In genomic region chr4:32929738-32930688, GRCh38 we compare ENCODE assay signal across 1 cellular context.
TF ChIP-seq lines count a peak whose summit lies in the region.

No MANE protein-coding gene starts in this region.

TF ChIP-seq in WTC11, 78 proteins besides CTCF, POLR2A, EP300 and RAD21 (continued from another document):
- TF ChIP-seq, protein P1, sequence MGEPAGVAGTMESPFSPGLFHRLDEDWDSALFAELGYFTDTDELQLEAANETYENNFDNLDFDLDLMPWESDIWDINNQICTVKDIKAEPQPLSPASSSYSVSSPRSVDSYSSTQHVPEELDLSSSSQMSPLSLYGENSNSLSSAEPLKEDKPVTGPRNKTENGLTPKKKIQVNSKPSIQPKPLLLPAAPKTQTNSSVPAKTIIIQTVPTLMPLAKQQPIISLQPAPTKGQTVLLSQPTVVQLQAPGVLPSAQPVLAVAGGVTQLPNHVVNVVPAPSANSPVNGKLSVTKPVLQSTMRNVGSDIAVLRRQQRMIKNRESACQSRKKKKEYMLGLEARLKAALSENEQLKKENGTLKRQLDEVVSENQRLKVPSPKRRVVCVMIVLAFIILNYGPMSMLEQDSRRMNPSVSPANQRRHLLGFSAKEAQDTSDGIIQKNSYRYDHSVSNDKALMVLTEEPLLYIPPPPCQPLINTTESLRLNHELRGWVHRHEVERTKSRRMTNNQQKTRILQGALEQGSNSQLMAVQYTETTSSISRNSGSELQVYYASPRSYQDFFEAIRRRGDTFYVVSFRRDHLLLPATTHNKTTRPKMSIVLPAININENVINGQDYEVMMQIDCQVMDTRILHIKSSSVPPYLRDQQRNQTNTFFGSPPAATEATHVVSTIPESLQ (CRISPR knock-in tag; IDR thresholded peaks at IDR 0.05): no peak
- TF ChIP-seq, protein P2, sequence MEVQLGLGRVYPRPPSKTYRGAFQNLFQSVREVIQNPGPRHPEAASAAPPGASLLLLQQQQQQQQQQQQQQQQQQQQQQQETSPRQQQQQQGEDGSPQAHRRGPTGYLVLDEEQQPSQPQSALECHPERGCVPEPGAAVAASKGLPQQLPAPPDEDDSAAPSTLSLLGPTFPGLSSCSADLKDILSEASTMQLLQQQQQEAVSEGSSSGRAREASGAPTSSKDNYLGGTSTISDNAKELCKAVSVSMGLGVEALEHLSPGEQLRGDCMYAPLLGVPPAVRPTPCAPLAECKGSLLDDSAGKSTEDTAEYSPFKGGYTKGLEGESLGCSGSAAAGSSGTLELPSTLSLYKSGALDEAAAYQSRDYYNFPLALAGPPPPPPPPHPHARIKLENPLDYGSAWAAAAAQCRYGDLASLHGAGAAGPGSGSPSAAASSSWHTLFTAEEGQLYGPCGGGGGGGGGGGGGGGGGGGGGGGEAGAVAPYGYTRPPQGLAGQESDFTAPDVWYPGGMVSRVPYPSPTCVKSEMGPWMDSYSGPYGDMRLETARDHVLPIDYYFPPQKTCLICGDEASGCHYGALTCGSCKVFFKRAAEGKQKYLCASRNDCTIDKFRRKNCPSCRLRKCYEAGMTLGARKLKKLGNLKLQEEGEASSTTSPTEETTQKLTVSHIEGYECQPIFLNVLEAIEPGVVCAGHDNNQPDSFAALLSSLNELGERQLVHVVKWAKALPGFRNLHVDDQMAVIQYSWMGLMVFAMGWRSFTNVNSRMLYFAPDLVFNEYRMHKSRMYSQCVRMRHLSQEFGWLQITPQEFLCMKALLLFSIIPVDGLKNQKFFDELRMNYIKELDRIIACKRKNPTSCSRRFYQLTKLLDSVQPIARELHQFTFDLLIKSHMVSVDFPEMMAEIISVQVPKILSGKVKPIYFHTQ (CRISPR knock-in tag; IDR thresholded peaks at IDR 0.05): no peak
- TF ChIP-seq ZNF317 (CRISPR knock-in tag; IDR thresholded peaks at IDR 0.05; ENCODE audit: borderline replicate concordance, low read depth) (no peak), TCF7 (CRISPR knock-in tag; IDR thresholded peaks at IDR 0.05; ENCODE audit: low read depth) (no peak)
